In genomic region chr2:96157649-96158553, GRCh38 we compare ENCODE assay signal across 8 cellular contexts. TPM values are rescaled to one million over a fixed set of nuclear protein-coding genes. Genes with fewer than 3 reads are reported as not detected.
DNase-seq lines count a peak whose midpoint lies in the region; ATAC-seq and TF ChIP-seq lines count a peak whose summit lies in the region.

No MANE protein-coding gene starts in this region.

- H3K36me3 Mint-ChIP-seq in effector memory CD8-positive, alpha-beta T cell (ENCODE audit: insufficient read depth): peaks cover 25% of the 10 kb centered on the region
- no peaks in the 10 kb centered on the region for H3K36me3 Mint-ChIP-seq in HFFc6 (ENCODE audit: low read depth)

- peak overlapping the region; percentile 75 to 78 for H3K4me3 Mint-ChIP-seq in effector memory CD8-positive, alpha-beta T cell
- H3K4me3 Mint-ChIP-seq in HFFc6: no peak overlapping the region

- peak; percentile 96 for DNase-seq in activated CD4-positive, alpha-beta T cell treated with anti-CD3 and anti-CD28 coated beads for 24 hours (ENCODE audit: low read depth in 2 of 2)
- peak; percentile 56 to 66 (median 60) for DNase-seq in effector memory CD8-positive, alpha-beta T cell
- DNase-seq in stimulated activated CD8-positive, alpha-beta memory T cell treated with anti-CD3 and anti-CD28 coated beads, Interleukin-7, amount 100 ng/mL, for 24 hours (ENCODE audit: low read depth): peak; percentile 88
- no peak for DNase-seq in cerebellum (ENCODE audit: low spot score)
- DNase-seq in HFFc6: no peak
- no peak for DNase-seq in retina

- TF ChIP-seq CTCF in HFFc6 (IDR thresholded peaks at IDR 0.05): no peak

- H3K27me3 Mint-ChIP-seq in effector memory CD8-positive, alpha-beta T cell: no peaks in the 10 kb centered on the region
- H3K27me3 Mint-ChIP-seq in HFFc6 (ENCODE audit: insufficient read depth): peaks cover 19% of the 10 kb centered on the region

- peak; percentile 59 for ATAC-seq in GM19025 (IDR thresholded peaks at IDR 0.05; ENCODE audit: low read depth, unreplicated experiment)
- ATAC-seq in HG03066 (IDR thresholded peaks at IDR 0.05; ENCODE audit: low read depth, unreplicated experiment): peak; percentile 68
- peak; percentile 67 for ATAC-seq in effector memory CD8-positive, alpha-beta T cell (replicated peaks)

- H3K4me1 Mint-ChIP-seq in effector memory CD8-positive, alpha-beta T cell (ENCODE audit: low read depth in 2 of 2): peaks cover 61 to 71% of the 10 kb centered on the region in 2 donors
- H3K4me1 Mint-ChIP-seq in HFFc6 (ENCODE audit: low read depth): no peaks in the 10 kb centered on the region

- H3K27ac Mint-ChIP-seq in effector memory CD8-positive, alpha-beta T cell: peak overlapping the region; percentile 93 to 96
- H3K27ac Mint-ChIP-seq in HFFc6: no peak overlapping the region

- H3K9me3 Mint-ChIP-seq in effector memory CD8-positive, alpha-beta T cell: no peaks in the 10 kb centered on the region
- no peaks in the 10 kb centered on the region for H3K9me3 Mint-ChIP-seq in HFFc6

RNA-seq across cellular contexts. Expression of gene DUSP2, which starts 12.7 kb away (rescaled TPM):
- 4.1 TPM for total RNA-seq in cerebellum
- 10 to 100 TPM; 10.1 to 17.9 (median 11.5) TPM for total RNA-seq in HFFc6 (2021; fragmentation: NEBNext Ultra II Directional; extraction: Animal tissue kit (Norgen Biotek cat#: 25700))

RNA-seq across cellular contexts. Expression of gene ASTL, which starts 19.6 kb away (rescaled TPM):
- not detected for total RNA-seq in cerebellum
- total RNA-seq in HFFc6 (2021; fragmentation: NEBNext Ultra II Directional; extraction: Animal tissue kit (Norgen Biotek cat#: 25700)): under 1 TPM in 3 of 6 experiments, not detected in 3; 0.25 to 0.39 (median 0.31) TPM

RNA-seq across cellular contexts. Expression of gene ADRA2B, which starts 41.5 kb away (rescaled TPM):
- total RNA-seq in cerebellum: not detected
- not detected for total RNA-seq in HFFc6 (2021; fragmentation: NEBNext Ultra II Directional; extraction: Animal tissue kit (Norgen Biotek cat#: 25700))

RNA-seq across cellular contexts. Expression of gene STARD7, which starts 50.7 kb away (rescaled TPM):
- total RNA-seq in cerebellum: 121 TPM
- 100 to 1,000 TPM; 167 to 195 (median 180) TPM for total RNA-seq in HFFc6 (2021; fragmentation: NEBNext Ultra II Directional; extraction: Animal tissue kit (Norgen Biotek cat#: 25700))

Comparison
In these comparisons a context has a peak if more than half of its experiments do, and no peak if none do; other contexts are left out.
1. DNase-seq: peak in activated CD4-positive, alpha-beta T cell treated with anti-CD3 and anti-CD28 coated beads for 24 hours (2 of 2), effector memory CD8-positive, alpha-beta T cell (3 of 3) and stimulated activated CD8-positive, alpha-beta memory T cell treated with anti-CD3 and anti-CD28 coated beads, Interleukin-7, amount 100 ng/mL, for 24 hours (single experiment); none in cerebellum (single experiment), HFFc6 (single experiment) and retina (single experiment).
2. Peak in every context shown above with its lines, with median percentiles within 50 percentile points of each other: ATAC-seq.